Comparison of ENCODE assay signal across 17 cellular contexts in the genomic region with DNA sequence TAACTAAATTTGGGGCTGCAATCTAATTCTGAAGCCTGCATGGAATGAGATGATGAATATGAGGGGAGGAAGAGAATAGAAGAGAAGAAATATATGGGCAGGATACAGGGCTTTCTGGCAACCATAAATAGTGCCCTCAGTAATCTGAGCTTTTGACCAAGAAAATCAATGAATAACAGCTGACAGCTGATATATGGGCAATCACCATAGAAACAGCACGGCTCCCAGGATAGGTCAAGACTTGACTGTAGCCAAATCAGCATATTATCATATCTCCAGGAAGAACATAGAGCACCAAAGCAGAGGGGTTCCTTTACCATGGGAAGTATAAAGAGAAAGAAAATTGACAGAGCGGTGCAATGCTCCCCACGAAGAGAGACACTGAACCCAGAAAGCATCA.
"Had no signal": no experiment of that assay in that cellular context is flagged by ENCODE, and none has a peak within 500 bp of the region (broad histone marks: within the 10 kb centered on the region; RNA-seq: fewer than 3 reads in every experiment).

No MANE protein-coding gene starts in this region.

- H3K27me3 ChIP-seq: heart right ventricle, spleen, suprapubic skin had no signal

- ATAC-seq: activated T-helper 17 cell treated with anti-CD3 and anti-CD28 coated beads, Interleukin-2, amount 50 U/mL, for 72 hours; heart right ventricle; left lobe of liver; sciatic nerve; T-cell had no signal

- H3K4me3 ChIP-seq: heart right ventricle, spleen, suprapubic skin had no signal

- H3K36me3 ChIP-seq: heart right ventricle, spleen, suprapubic skin had no signal

- H3K27ac ChIP-seq: heart right ventricle, spleen, suprapubic skin had no signal

- DNase-seq: activated CD4-positive, alpha-beta T cell treated with anti-CD3 and anti-CD28 coated beads, Interleukin-2, amount 50 U/mL, for 4 hours; activated CD4-positive, CD25-positive, alpha-beta regulatory T cell treated with anti-CD3 and anti-CD28 coated beads, Interleukin-2, amount 50 U/mL, for 72 hours; activated naive CD4-positive, alpha-beta T cell treated with Interleukin-2 at 50 U/mL for 16 hours; activated T-cell treated with anti-CD3 and anti-CD28 coated beads for 4 hours; aorta; cerebellar nuclear complex; effector memory CD4-positive, alpha-beta T cell; foreskin melanocyte; heart right ventricle; spleen; T-cell; T1000; trophoblast cell had no signal

- H3K9me3 ChIP-seq: heart right ventricle, spleen, suprapubic skin had no signal

- H3K4me1 ChIP-seq: heart right ventricle, spleen, suprapubic skin had no signal
